In the genomic region with DNA sequence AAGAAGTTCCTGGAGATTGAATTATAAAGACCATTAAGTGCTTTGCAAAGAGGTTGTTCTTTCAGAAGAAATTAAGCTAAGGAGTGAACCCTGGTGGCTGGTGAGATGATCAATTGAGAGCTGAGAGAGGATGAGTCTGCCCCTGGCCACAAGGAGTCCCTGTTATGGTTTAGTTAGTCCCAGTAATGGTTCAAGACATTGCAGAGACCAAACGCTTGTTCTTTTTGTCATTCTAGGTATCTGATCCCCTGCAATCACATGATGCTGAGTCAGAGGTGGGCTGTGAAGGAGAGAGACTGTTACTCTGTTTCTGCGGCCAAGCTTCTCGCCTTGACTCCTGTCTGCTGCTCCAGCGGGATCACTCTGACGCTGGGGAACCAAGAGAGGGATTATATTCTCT, we compare ENCODE assay signal across 26 cellular contexts.
DNase-seq lines count a peak whose midpoint lies in the region; ATAC-seq, FAIRE-seq and TF ChIP-seq lines count a peak whose summit lies in the region.
"Had no signal": no experiment of that assay in that cellular context is flagged by ENCODE, and none has a peak within 500 bp of the region (broad histone marks: within the 10 kb centered on the region; RNA-seq: fewer than 3 reads in every experiment).

No MANE protein-coding gene starts in this region.

- H2AFZ ChIP-seq in H9 (ENCODE audit: low read length) (no peak overlapping the region), PC-3 (ENCODE audit: low read length) (no peak overlapping the region)

- H3K14ac ChIP-seq in H9 (ENCODE audit: insufficient read depth, low read length) = no peak overlapping the region; the same call in 1 of the 2 replicates

- no peaks in the 10 kb centered on the region for H3K9me2 ChIP-seq in PC-3 (replicated peaks; ENCODE audit: low read length)

- H2BK120ac ChIP-seq in H9 (ENCODE audit: low read depth, low read length, poor library complexity, severe bottlenecking) = no peak overlapping the region

- H2BK20ac ChIP-seq in H9 (ENCODE audit: low read depth, low read length, poor library complexity, severe bottlenecking) = no peak overlapping the region

- H3K23me2 ChIP-seq in H9 (ENCODE audit: insufficient read length, low read depth, low read length, poor library complexity, severe bottlenecking) = no peaks in the 10 kb centered on the region

- H3K9me3 ChIP-seq in H9 (ENCODE audit: control insufficient read depth, low read depth, low read length) (no peaks in the 10 kb centered on the region), PC-3 (ENCODE audit: low read length) (no peaks in the 10 kb centered on the region), psoas muscle (no peaks in the 10 kb centered on the region), kidney (ENCODE audit: control insufficient read depth in 1 of 2, low read length in 2 of 2) (no peaks in the 10 kb centered on the region)
- H3K9me3 ChIP-seq: esophagus muscularis mucosa, SJSA1 had no signal

- POLR2A ChIA-PET in PC-3 (lab: Charles Lee; ENCODE audit: unreplicated experiment) = no interaction called here

- no peak overlapping the region for H3T11ph ChIP-seq in H9 (ENCODE audit: low read length)

- H3K18ac ChIP-seq in H9 (ENCODE audit: insufficient read length, low read depth, low read length) = no peak overlapping the region

- no peaks in the 10 kb centered on the region for H3K79me1 ChIP-seq in H9 (ENCODE audit: insufficient read depth, low read depth, low read length, poor library complexity, severe bottlenecking)

- H3K23ac ChIP-seq in H9 (ENCODE audit: insufficient read length, low read depth, low read length) = no peak overlapping the region

- peaks cover 4 to 15% (median 8%) of the 10 kb centered on the region in 3 experiments; a peak in 6 of 7 replicates for H3K36me3 Mint-ChIP-seq in H9 (ENCODE audit: insufficient read depth in 1 of 3, low read depth in 3 of 3)
- H3K36me3 Mint-ChIP-seq in CD14-positive monocyte = no peaks in the 10 kb centered on the region
- H3K36me3 Mint-ChIP-seq: activated naive CD4-positive, alpha-beta T cell treated with anti-CD3 and anti-CD28 coated beads, Interleukin-2, amount 50 U/mL, for 72 hours had no signal

- H3K4ac ChIP-seq in H9 (ENCODE audit: low read depth, low read length) = no peak overlapping the region

- H3K4me2 ChIP-seq in H9 (ENCODE audit: insufficient read depth, insufficient read length, low read length) = no peak overlapping the region
- no peak overlapping the region for H3K4me2 ChIP-seq in PC-3 (ENCODE audit: low read length)
- H3K4me2 ChIP-seq: smooth muscle cell had no signal

- no peak for FAIRE-seq in kidney (lab: Jason Lieb, UNC)
- FAIRE-seq: frontal cortex had no signal

- H2BK15ac ChIP-seq in H9 (ENCODE audit: low read depth, low read length) = no peak overlapping the region

- no peaks in the 10 kb centered on the region for H4K20me1 ChIP-seq in H9 (ENCODE audit: control insufficient read depth, insufficient read depth, insufficient read length)
- H4K20me1 ChIP-seq in PC-3 (ENCODE audit: low read length) = no peaks in the 10 kb centered on the region

- WGBS in H9 (ENCODE audit: extremely low coverage, insufficient read length, low lambda C conversion rate) = no CpG with 5 or more reads among the region's 5 CpGs
- whole genome bisulfite sequencing in psoas muscle, 3 donors = 80 to 88% (median 81%) methylated on average over 5 of the region's 5 CpGs

- H3K27ac Mint-ChIP-seq in H9 = peak overlapping the region in 2 of 3 experiments; percentile 7 to 22; a peak in 2 of 7 replicates
- no peak overlapping the region for H3K27ac Mint-ChIP-seq in CD14-positive monocyte
- H3K27ac Mint-ChIP-seq: activated CD4-positive, alpha-beta memory T cell treated with anti-CD3 and anti-CD28 coated beads, Interleukin-2, amount 10 ng/mL, durations not matched to agents 7 days and 5 days; activated naive CD4-positive, alpha-beta T cell treated with anti-CD3 and anti-CD28 coated beads, Interleukin-2, amount 50 U/mL, for 72 hours; activated T-helper 2 cell treated with anti-CD3 and anti-CD28 coated beads, Interferon-gamma antibody, Interleukin-2, Interleukin-4, amounts not matched to agents 10 μg/mL and 5 μg/mL and 100 μg/mL, durations not matched to agents 14 hours and 24 hours and 36 hours had no signal

- CTCF ChIA-PET in PC-3 (lab: Charles Lee) = no interaction called here

- no peak overlapping the region for H3K27ac ChIP-seq in H9 (ENCODE audit: insufficient read length, low read depth, low read length)
- H3K27ac ChIP-seq in PC-3 (ENCODE audit: low read length) = no peak overlapping the region
- peak overlapping the region; percentile 37 for H3K27ac ChIP-seq in psoas muscle
- H3K27ac ChIP-seq in kidney (ENCODE audit: low read depth in 2 of 2, low read length in 2 of 2) = no peak overlapping the region
- H3K27ac ChIP-seq: esophagus muscularis mucosa, SJSA1 had no signal

- H3F3A ChIP-seq in PC-3 (ENCODE audit: low read length, unreplicated experiment) = no peaks in the 10 kb centered on the region

- no peak overlapping the region for H2BK12ac ChIP-seq in H9 (ENCODE audit: insufficient read length, low read depth, low read length)

- DNase-seq in H9 = peak; percentile 60
- no peak for DNase-seq in PC-3
- DNase-seq in foreskin fibroblast = no peak
- DNase-seq in psoas muscle = no peak
- DNase-seq in kidney = no peak
- DNase-seq in CD14-positive monocyte (ENCODE audit: low spot score) = no peak
- DNase-seq: activated CD4-positive, alpha-beta memory T cell treated with anti-CD3 and anti-CD28 coated beads, Interleukin-2, amount 10 ng/mL, durations not matched to agents 7 days and 5 days; anterior cingulate cortex; C1 segment of cervical spinal cord; Calu3; hippocampal formation; naive thymus-derived CD8-positive, alpha-beta T cell; NCI-H1048; NCI-H1694; NCI-H2171; NCI-H510A; T-helper 1 cell; trophoblast cell had no signal

- no peak overlapping the region for H4K91ac ChIP-seq in H9 (ENCODE audit: insufficient read length, low read depth, low read length)

- peaks cover 18 to 23% of the 10 kb centered on the region in 2 experiments for H3K4me1 Mint-ChIP-seq in H9
- H3K4me1 Mint-ChIP-seq in CD14-positive monocyte = peaks cover 1% of the 10 kb centered on the region
- H3K4me1 Mint-ChIP-seq: activated CD4-positive, alpha-beta memory T cell treated with anti-CD3 and anti-CD28 coated beads, Interleukin-2, amount 10 ng/mL, durations not matched to agents 7 days and 5 days had no signal

- TF ChIP-seq CTCF in H9 (conservative IDR thresholded peaks at IDR 0.05) (peak; percentile 47; the same call in 2 of the 3 replicates), PC-3 (conservative IDR thresholded peaks at IDR 0.05; ENCODE audit: low read depth, low read length) (peak; percentile 17; the same call in 1 of the 2 replicates), foreskin fibroblast (IDR thresholded peaks at IDR 0.05; ENCODE audit: low read depth, low read length) (peak; percentile 10), psoas muscle (IDR thresholded peaks at IDR 0.05) (no peak), kidney (IDR thresholded peaks at IDR 0.05; ENCODE audit: borderline replicate concordance, extremely low read depth, insufficient read depth) (no peak), CD14-positive monocyte (IDR thresholded peaks at IDR 0.05) (no peak)

- H3K27me3 Mint-ChIP-seq in H9 (ENCODE audit: low read depth) (no peaks in the 10 kb centered on the region), CD14-positive monocyte (ENCODE audit: low read depth in 3 of 3) (peaks cover 0 to 4% (median 4%) of the 10 kb centered on the region in 3 donors)
- H3K27me3 Mint-ChIP-seq: activated CD4-positive, alpha-beta memory T cell treated with anti-CD3 and anti-CD28 coated beads, Interleukin-2, amount 10 ng/mL, durations not matched to agents 7 days and 5 days had no signal

- H3K79me2 ChIP-seq in H9 (ENCODE audit: insufficient read depth, low read length) (no peaks in the 10 kb centered on the region), PC-3 (ENCODE audit: low read length) (no peaks in the 10 kb centered on the region)

- H3K9me3 Mint-ChIP-seq in H9 (no peaks in the 10 kb centered on the region), CD14-positive monocyte (peaks cover 0 to 1% (median 0%) of the 10 kb centered on the region in 7 donors)
- H3K9me3 Mint-ChIP-seq: activated CD4-positive, alpha-beta memory T cell treated with anti-CD3 and anti-CD28 coated beads, Interleukin-2, amount 10 ng/mL, durations not matched to agents 7 days and 5 days; activated naive CD4-positive, alpha-beta T cell treated with anti-CD3 and anti-CD28 coated beads, Interleukin-2, amount 50 U/mL, for 72 hours; activated T-helper 2 cell treated with anti-CD3 and anti-CD28 coated beads, Interferon-gamma antibody, Interleukin-2, Interleukin-4, amounts not matched to agents 10 μg/mL and 5 μg/mL and 100 μg/mL, durations not matched to agents 14 hours and 24 hours and 36 hours; naive thymus-derived CD8-positive, alpha-beta T cell had no signal

- ATAC-seq in PC-3 (no peak), psoas muscle (no peak), HG02973 (IDR thresholded peaks at IDR 0.05; ENCODE audit: unreplicated experiment) (no peak)
- ATAC-seq: activated CD4-positive, CD25-positive, alpha-beta regulatory T cell treated with anti-CD3 and anti-CD28 coated beads, Interleukin-2, amount 50 U/mL, for 24 hours; naive thymus-derived CD8-positive, alpha-beta T cell had no signal

- no peak overlapping the region for H3K56ac ChIP-seq in H9 (ENCODE audit: insufficient read length, low read depth, low read length)

- H4K8ac ChIP-seq in H9 (replicated peaks; ENCODE audit: insufficient read length, low read depth, low read length) = no peak overlapping the region

- no peaks in the 10 kb centered on the region for H3K36me3 ChIP-seq in PC-3 (ENCODE audit: low read depth, low read length)
- H3K36me3 ChIP-seq in psoas muscle (ENCODE audit: insufficient read depth in 1 of 2, low read depth in 1 of 2) = peaks cover 0 to 31% of the 10 kb centered on the region in 2 donors
- H3K36me3 ChIP-seq in kidney (ENCODE audit: control insufficient read depth in 1 of 2, insufficient read depth in 2 of 2, low read length in 2 of 2) = no peaks in the 10 kb centered on the region
- H3K36me3 ChIP-seq: SJSA1 had no signal

- no peaks in the 10 kb centered on the region for H3K4me1 ChIP-seq in H9 (ENCODE audit: insufficient read depth, low read length)
- peaks cover 2% of the 10 kb centered on the region for H3K4me1 ChIP-seq in PC-3 (ENCODE audit: insufficient read depth, low read length)
- H3K4me1 ChIP-seq in psoas muscle = peaks cover 15% of the 10 kb centered on the region
- no peaks in the 10 kb centered on the region for H3K4me1 ChIP-seq in kidney (ENCODE audit: control insufficient read depth in 1 of 2, insufficient read depth in 1 of 2, low read depth in 1 of 2, low read length in 2 of 2)
- H3K4me1 ChIP-seq: SJSA1 had no signal

- H4K5ac ChIP-seq in H9 (ENCODE audit: insufficient read length, low read depth, low read length) = no peak overlapping the region

- H3K4me3 Mint-ChIP-seq in H9 (no peak overlapping the region), CD14-positive monocyte (no peak overlapping the region)
- H3K4me3 Mint-ChIP-seq: activated CD4-positive, alpha-beta memory T cell treated with anti-CD3 and anti-CD28 coated beads, Interleukin-2, amount 10 ng/mL, durations not matched to agents 7 days and 5 days; naive thymus-derived CD8-positive, alpha-beta T cell had no signal

- no TSS peak for BruUV-seq in PC-3 (replicated peaks; lab: Mats Ljungman, UMichigan)

- no peak overlapping the region for H2AK5ac ChIP-seq in H9 (ENCODE audit: insufficient read length, low read length)

- H3K9ac ChIP-seq in H9 (ENCODE audit: extremely low read depth, insufficient read length, low read length) (no peak overlapping the region), PC-3 (ENCODE audit: low read length) (no peak overlapping the region), kidney (ENCODE audit: low read length in 2 of 2) (no peak overlapping the region)

- H3K4me3 ChIP-seq in PC-3 (ENCODE audit: low read length) (no peak overlapping the region), foreskin fibroblast (ENCODE audit: low read depth in 1 of 2, low read length in 2 of 2) (no peak overlapping the region), psoas muscle (no peak overlapping the region), kidney (ENCODE audit: low read length in 2 of 2) (no peak overlapping the region)
- H3K4me3 ChIP-seq: esophagus muscularis mucosa, SJSA1, smooth muscle cell had no signal

- intact Hi-C loops in PC-3 (cut with micrococcal nuclease) = no loop called here
- intact Hi-C loops in psoas muscle (cut with DNase I) = no loop called here
- intact Hi-C loops in kidney (cut with DNase I) = no loop called here
- intact Hi-C loops in CD14-positive monocyte (cut with micrococcal nuclease) = no loop called here

- H2BK5ac ChIP-seq in H9 (ENCODE audit: insufficient read length, low read length) = no peak overlapping the region

- H3K27me3 ChIP-seq in H9 (ENCODE audit: insufficient read depth, low read length) (no peaks in the 10 kb centered on the region), PC-3 (ENCODE audit: low read length) (no peaks in the 10 kb centered on the region), psoas muscle (ENCODE audit: insufficient read depth in 3 of 3, low read length in 2 of 3) (no peaks in the 10 kb centered on the region)
- H3K27me3 ChIP-seq: esophagus muscularis mucosa, SJSA1 had no signal

Comparison
In these comparisons a context has a peak if more than half of its experiments do, and no peak if none do; other contexts are left out.
1. H3K27ac Mint-ChIP-seq: peak in H9 (2 of 3); none in CD14-positive monocyte (0 of 7).
2. CTCF ChIP-seq: peak in H9 (single experiment), PC-3 (single experiment) and foreskin fibroblast (single experiment); none in psoas muscle (single experiment), kidney (single experiment) and CD14-positive monocyte (single experiment).